In genomic region chr6:142790257-142790656, GRCh38 we compare ENCODE assay signal across 1 cellular context.
TF ChIP-seq lines count a peak whose summit lies in the region.

No MANE protein-coding gene starts in this region.

TF ChIP-seq in endothelial cell of umbilical vein, 7 proteins besides CTCF, POLR2A, EP300 and RAD21:
- TF ChIP-seq FOS (IDR thresholded peaks at IDR 0.05; ENCODE audit: borderline replicate concordance, insufficient read depth, low read length): no peak
- no peak for TF ChIP-seq GATA2 (IDR thresholded peaks at IDR 0.05; ENCODE audit: insufficient read depth, insufficient read length, low read depth, low read length)
- TF ChIP-seq MYC (IDR thresholded peaks at IDR 0.05; ENCODE audit: low read depth, low read length): no peak
- TF ChIP-seq, protein P1, sequence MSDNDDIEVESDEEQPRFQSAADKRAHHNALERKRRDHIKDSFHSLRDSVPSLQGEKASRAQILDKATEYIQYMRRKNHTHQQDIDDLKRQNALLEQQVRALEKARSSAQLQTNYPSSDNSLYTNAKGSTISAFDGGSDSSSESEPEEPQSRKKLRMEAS (IDR thresholded peaks at IDR 0.05; ENCODE audit: insufficient read depth, insufficient read length): no peak
- TF ChIP-seq JUN (IDR thresholded peaks at IDR 0.05; ENCODE audit: borderline replicate concordance, insufficient read depth, insufficient read length, low read depth): no peak
- TF ChIP-seq POLR2AphosphoS5 (IDR thresholded peaks at IDR 0.05; ENCODE audit: insufficient read depth, low read depth, low read length): no peak
- no peak for TF ChIP-seq EZH2 (IDR thresholded peaks at IDR 0.05; ENCODE audit: borderline replicate concordance, low read depth, low read length, severe bottlenecking)
